Comparison of ENCODE assay signal across 8 cellular contexts in the genomic region with DNA sequence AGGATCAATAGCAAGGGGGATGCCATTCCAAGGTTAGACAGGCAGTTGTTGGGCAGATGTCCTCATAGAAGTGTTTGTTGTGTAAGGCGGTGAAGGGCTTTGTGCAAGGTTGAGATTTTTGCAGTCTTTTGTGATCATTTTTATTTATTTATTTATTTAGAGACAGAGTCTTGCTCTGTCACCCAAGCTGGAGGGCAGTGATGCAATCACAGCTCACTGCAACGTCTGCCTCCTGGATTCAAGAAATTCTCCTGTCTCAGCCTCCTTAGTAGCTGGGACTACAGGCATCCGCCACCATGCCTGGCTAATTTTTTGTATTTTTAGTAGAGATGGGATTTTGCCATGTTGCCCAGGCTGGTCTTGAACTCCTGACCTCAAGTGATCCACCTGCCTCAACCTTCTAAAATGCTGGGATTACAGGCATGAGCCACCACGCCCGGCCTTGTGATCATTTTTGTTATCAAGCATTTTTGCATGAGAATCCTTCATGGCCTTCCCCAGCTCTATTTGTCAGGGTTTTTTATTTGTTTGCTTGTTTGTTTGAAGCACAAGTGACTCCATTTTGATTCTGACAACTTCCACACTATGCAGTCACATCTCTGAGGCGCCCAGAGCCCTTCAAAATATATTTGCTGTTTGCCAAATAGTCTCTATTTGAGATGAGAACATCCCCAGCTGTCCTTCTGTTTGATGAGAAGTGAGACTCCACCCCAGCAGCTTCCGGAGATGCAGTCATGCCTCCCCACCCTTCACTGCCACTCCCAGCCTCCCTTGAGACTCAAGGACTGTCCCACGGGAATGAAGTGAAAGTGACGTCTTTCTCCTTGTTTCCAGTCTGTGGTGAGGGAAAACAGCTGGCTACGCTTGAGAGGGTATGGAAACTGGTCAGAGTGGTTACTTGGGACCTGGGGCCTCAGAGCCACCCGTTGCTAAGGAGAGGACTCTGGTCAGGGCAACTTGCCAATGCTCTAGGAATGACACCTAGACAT. TPM values are rescaled to one million over a fixed set of nuclear protein-coding genes. Genes with fewer than 3 reads are reported as not detected.
DNase-seq lines count a peak whose midpoint lies in the region; ATAC-seq, FAIRE-seq and TF ChIP-seq lines count a peak whose summit lies in the region.
"Had no signal": no experiment of that assay in that cellular context is flagged by ENCODE, and none has a peak within 500 bp of the region (broad histone marks: within the 10 kb centered on the region; RNA-seq: fewer than 3 reads in every experiment).

No MANE protein-coding gene starts in this region.

- H3K4me1 ChIP-seq in psoas muscle, result no peaks in the 10 kb centered on the region

- peak; percentile 71 for ATAC-seq in HG02610 (IDR thresholded peaks at IDR 0.05; ENCODE audit: unreplicated experiment)
- ATAC-seq in psoas muscle, result peak in 2 of 4 donors; percentile 35 to 43

- peak; percentile 40 for DNase-seq in GM18507 (ENCODE audit: extremely low spot score, insufficient read length, low read depth)
- DNase-seq in NCI-H2107 treated with DMSO at 0.1 percent for 48 hours (lab: John Stamatoyannopoulos, UW; ENCODE audit: unreplicated experiment), result peak; percentile 84
- peak; percentile 61 for DNase-seq in dedifferentiated amniotic fluid mesenchymal stem cell (ENCODE audit: extremely low spot score)
- DNase-seq in psoas muscle, result peak; percentile 37 to 67
- no peak for DNase-seq in central memory CD4-positive, alpha-beta T cell
- DNase-seq in nucleus accumbens (lab: John Stamatoyannopoulos, UW), result no peak

- H3K27ac ChIP-seq in psoas muscle, result no peak overlapping the region

- H3K27me3 ChIP-seq in psoas muscle (ENCODE audit: insufficient read depth in 3 of 3, low read length in 2 of 3), result no peaks in the 10 kb centered on the region

- H3K4me3 ChIP-seq in psoas muscle, result no peak overlapping the region

- intact Hi-C loops in psoas muscle (cut with DNase I), result no loop called here

- peak; percentile 89 for FAIRE-seq in GM18507 (lab: Jason Lieb, UNC)
- FAIRE-seq: TTC549 had no signal

- no peak for TF ChIP-seq CTCF in psoas muscle (IDR thresholded peaks at IDR 0.05)

- 61 to 72% (median 63%) methylated on average over 11 of the region's 11 CpGs for WGBS in psoas muscle, 3 donors

- peaks cover 0 to 43% of the 10 kb centered on the region in 2 donors for H3K36me3 ChIP-seq in psoas muscle (ENCODE audit: insufficient read depth in 1 of 2, low read depth in 1 of 2)

- no peaks in the 10 kb centered on the region for H3K9me3 ChIP-seq in psoas muscle

RNA-seq across cellular contexts. Expression of a gene that starts 38.0 kb away (rescaled TPM):
- 10 to 100 TPM; 16.8 to 30.0 (median 20.7) TPM for total RNA-seq in psoas muscle
- 10 to 100 TPM; 16.0 to 42.6 (median 23.6) TPM for polyA plus RNA-seq in psoas muscle

RNA-seq across cellular contexts. Expression of a gene that starts 38.6 kb away (rescaled TPM):
- 10 to 100 TPM; 16.0 to 42.9 (median 31.3) TPM for total RNA-seq in psoas muscle
- 10 to 100 TPM; 11.7 to 24.7 (median 22.2) TPM for polyA plus RNA-seq in psoas muscle

RNA-seq across cellular contexts. Expression of a gene that starts 49.7 kb away (rescaled TPM):
- 1 to 10 TPM; 3.0 to 4.5 (median 3.3) TPM for total RNA-seq in psoas muscle
- polyA plus RNA-seq in psoas muscle, result 1 to 10 TPM; 2.9 to 7.6 (median 2.9) TPM

Comparison
In these comparisons a context has a peak if more than half of its experiments do, and no peak if none do; other contexts are left out.
1. DNase-seq: peak in GM18507 (single experiment), NCI-H2107 treated with DMSO at 0.1 percent for 48 hours (single experiment), dedifferentiated amniotic fluid mesenchymal stem cell (single experiment) and psoas muscle (2 of 2); none in central memory CD4-positive, alpha-beta T cell (single experiment) and nucleus accumbens (0 of 56).